ENCODE assay signal across 8 cellular contexts in the genomic region with DNA sequence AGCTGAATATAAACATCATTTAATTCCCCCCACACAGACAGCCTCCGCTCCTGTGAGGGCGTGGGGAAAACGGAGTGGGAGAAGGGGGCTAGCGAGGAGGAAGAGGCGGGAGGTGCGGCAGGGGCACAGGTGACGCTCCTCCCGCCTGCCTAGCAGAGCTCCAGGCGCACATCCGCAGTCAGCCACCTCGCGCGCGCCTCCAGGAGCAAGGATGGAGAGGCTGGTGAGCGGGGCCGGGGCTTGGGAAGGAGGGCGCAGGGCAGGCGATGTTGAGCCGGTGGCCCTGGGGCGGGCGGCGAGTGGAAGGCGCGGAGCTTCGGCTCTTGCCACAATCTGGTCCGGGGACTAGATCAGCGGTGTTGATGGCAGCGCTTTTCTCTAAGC. TPM values are rescaled to one million over a fixed set of nuclear protein-coding genes. Genes with fewer than 3 reads are reported as not detected.
A peak's percentile ranks its signal among the peaks of the same experiment; 100 is the strongest.
DNase-seq lines count a peak whose midpoint lies in the region; ATAC-seq and TF ChIP-seq lines count a peak whose summit lies in the region.

A gene with protein sequence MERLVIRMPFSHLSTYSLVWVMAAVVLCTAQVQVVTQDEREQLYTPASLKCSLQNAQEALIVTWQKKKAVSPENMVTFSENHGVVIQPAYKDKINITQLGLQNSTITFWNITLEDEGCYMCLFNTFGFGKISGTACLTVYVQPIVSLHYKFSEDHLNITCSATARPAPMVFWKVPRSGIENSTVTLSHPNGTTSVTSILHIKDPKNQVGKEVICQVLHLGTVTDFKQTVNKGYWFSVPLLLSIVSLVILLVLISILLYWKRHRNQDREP (plus strand): TSS at position 155 of the 384 bp plus-strand sequence. CDS start 57 bp downstream, at position 212.

- 4 to 45% (median 30%) methylated on average over 17 to 28 of the region's 28 CpGs for WGBS in adrenal gland, 4 donors

- peak; percentile 29 for DNase-seq in GM13977 (ENCODE audit: low spot score)
- DNase-seq in adrenal gland, result peak in 6 of 7 donors; percentile 7 to 79 (median 28)
- DNase-seq in right atrium auricular region (ENCODE audit: low spot score), result peak; percentile 70
- peak; percentile 29 for DNase-seq in pulmonary artery endothelial cell (ENCODE audit: low read depth, low spot score)
- no peak for DNase-seq in amniotic stem cell (lab: John Stamatoyannopoulos, UW)
- no peak for DNase-seq in NCI-H1048 (lab: John Stamatoyannopoulos, UW)

- H3K4me3 ChIP-seq in adrenal gland, result peak within 1 kb of the TSS in 2 of 4 donors; percentile 4 to 41
- H3K4me3 ChIP-seq in right atrium auricular region, result peak within 1 kb of the TSS; percentile 43 to 53

- ATAC-seq in HG03135 (IDR thresholded peaks at IDR 0.05; ENCODE audit: unreplicated experiment) (peak; percentile 57), SK-N-SH treated with all-trans-retinoic acid at 6 μM for 48 hours (peak; percentile 93)

- H3K27ac ChIP-seq in adrenal gland (peak within 1 kb of the TSS in 2 of 5 donors; percentile 12 to 80), right atrium auricular region (peak within 1 kb of the TSS; percentile 73 to 80)

- H3K9me3 ChIP-seq in adrenal gland (replicated peaks in 1 of 3) (peaks cover 0 to 5% (median 0%) of the 10 kb centered on the region in 3 donors), right atrium auricular region (no peaks in the 10 kb centered on the region)

- TF ChIP-seq POLR2A in adrenal gland (IDR thresholded peaks at IDR 0.05), result no peak

- H3K36me3 ChIP-seq in adrenal gland (replicated peaks in 1 of 2), result no peaks in the 10 kb centered on the region
- H3K36me3 ChIP-seq in right atrium auricular region, result no peaks in the 10 kb centered on the region

- no peaks in the 10 kb centered on the region for H3K27me3 ChIP-seq in adrenal gland
- H3K27me3 ChIP-seq in right atrium auricular region, result no peaks in the 10 kb centered on the region

- TF ChIP-seq CTCF in GM13977 (IDR thresholded peaks at IDR 0.05; ENCODE audit: extremely low read depth, insufficient read depth, missing control alignments) (no peak), adrenal gland (IDR thresholded peaks at IDR 0.05) (no peak), right atrium auricular region (IDR thresholded peaks at IDR 0.05) (no peak)

- intact Hi-C loops in adrenal gland (cut with DNase I), result no loop called here

- H3K4me1 ChIP-seq in adrenal gland (replicated peaks in 1 of 2) (no peaks in the 10 kb centered on the region), right atrium auricular region (no peaks in the 10 kb centered on the region)

- in situ Hi-C loops in GM13977 (cut with MboI; ENCODE audit: low pct_unique_long_range_greater_than_20kb, low sequenced_read_pairs, unreplicated experiment), result no loop called here

TF ChIP-seq in SK-N-SH treated with all-trans-retinoic acid at 6 μM for 48 hours, 23 proteins besides CTCF, POLR2A, EP300 and RAD21:
- TF ChIP-seq, protein P1, sequence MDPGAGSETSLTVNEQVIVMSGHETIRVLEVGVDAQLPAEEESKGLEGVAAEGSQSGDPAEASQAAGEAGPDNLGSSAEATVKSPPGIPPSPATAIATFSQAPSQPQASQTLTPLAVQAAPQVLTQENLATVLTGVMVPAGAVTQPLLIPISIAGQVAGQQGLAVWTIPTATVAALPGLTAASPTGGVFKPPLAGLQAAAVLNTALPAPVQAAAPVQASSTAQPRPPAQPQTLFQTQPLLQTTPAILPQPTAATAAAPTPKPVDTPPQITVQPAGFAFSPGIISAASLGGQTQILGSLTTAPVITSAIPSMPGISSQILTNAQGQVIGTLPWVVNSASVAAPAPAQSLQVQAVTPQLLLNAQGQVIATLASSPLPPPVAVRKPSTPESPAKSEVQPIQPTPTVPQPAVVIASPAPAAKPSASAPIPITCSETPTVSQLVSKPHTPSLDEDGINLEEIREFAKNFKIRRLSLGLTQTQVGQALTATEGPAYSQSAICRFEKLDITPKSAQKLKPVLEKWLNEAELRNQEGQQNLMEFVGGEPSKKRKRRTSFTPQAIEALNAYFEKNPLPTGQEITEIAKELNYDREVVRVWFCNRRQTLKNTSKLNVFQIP (CRISPR knock-in tag; IDR thresholded peaks at IDR 0.05; ENCODE audit: borderline replicate concordance, low read depth), result no peak
- TF ChIP-seq GLIS3 (CRISPR knock-in tag; IDR thresholded peaks at IDR 0.05) (no peak; the same call in 1 of the 2 replicates), ISL1 (CRISPR knock-in tag; IDR thresholded peaks at IDR 0.05) (no peak), ZFP30 (CRISPR knock-in tag; IDR thresholded peaks at IDR 0.05) (no peak), CSDC2 (CRISPR knock-in tag; IDR thresholded peaks at IDR 0.05) (no peak), ZNF8 (CRISPR knock-in tag; IDR thresholded peaks at IDR 0.05) (no peak), BACH2 (CRISPR knock-in tag; IDR thresholded peaks at IDR 0.05; ENCODE audit: borderline replicate concordance) (no peak)
- TF ChIP-seq, protein P2, sequence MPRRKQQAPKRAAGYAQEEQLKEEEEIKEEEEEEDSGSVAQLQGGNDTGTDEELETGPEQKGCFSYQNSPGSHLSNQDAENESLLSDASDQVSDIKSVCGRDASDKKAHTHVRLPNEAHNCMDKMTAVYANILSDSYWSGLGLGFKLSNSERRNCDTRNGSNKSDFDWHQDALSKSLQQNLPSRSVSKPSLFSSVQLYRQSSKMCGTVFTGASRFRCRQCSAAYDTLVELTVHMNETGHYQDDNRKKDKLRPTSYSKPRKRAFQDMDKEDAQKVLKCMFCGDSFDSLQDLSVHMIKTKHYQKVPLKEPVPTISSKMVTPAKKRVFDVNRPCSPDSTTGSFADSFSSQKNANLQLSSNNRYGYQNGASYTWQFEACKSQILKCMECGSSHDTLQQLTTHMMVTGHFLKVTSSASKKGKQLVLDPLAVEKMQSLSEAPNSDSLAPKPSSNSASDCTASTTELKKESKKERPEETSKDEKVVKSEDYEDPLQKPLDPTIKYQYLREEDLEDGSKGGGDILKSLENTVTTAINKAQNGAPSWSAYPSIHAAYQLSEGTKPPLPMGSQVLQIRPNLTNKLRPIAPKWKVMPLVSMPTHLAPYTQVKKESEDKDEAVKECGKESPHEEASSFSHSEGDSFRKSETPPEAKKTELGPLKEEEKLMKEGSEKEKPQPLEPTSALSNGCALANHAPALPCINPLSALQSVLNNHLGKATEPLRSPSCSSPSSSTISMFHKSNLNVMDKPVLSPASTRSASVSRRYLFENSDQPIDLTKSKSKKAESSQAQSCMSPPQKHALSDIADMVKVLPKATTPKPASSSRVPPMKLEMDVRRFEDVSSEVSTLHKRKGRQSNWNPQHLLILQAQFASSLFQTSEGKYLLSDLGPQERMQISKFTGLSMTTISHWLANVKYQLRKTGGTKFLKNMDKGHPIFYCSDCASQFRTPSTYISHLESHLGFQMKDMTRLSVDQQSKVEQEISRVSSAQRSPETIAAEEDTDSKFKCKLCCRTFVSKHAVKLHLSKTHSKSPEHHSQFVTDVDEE (CRISPR knock-in tag; IDR thresholded peaks at IDR 0.05), result no peak

RNA-seq across cellular contexts. Expression of the gene that starts here (rescaled TPM):
- total RNA-seq in adrenal gland (10 to 100 TPM in 1 of 8 donors, 1 to 10 TPM in 6, not detected in 1; 1.3 to 11.3 (median 3.2) TPM), right atrium auricular region (10 to 100 TPM in 1 of 2 donors, 1 to 10 TPM in 1; 5.7 to 12.1 TPM), pulmonary artery endothelial cell (0.95 and 8.1 TPM in 2 replicates)
- polyA plus RNA-seq in adrenal gland, result 10 to 100 TPM in 1 of 3 donors, 1 to 10 TPM in 2; 3.3 to 20.7 (median 5.1) TPM

Comparison
In these comparisons a context has a peak if more than half of its experiments do, and no peak if none do; other contexts are left out.
1. DNase-seq: peak in GM13977 (single experiment), adrenal gland (6 of 7), right atrium auricular region (single experiment) and pulmonary artery endothelial cell (single experiment); none in amniotic stem cell (single experiment) and NCI-H1048 (single experiment).